9 cellular contexts compared by ENCODE assay signal in genomic region chr1:84770481-84770880, GRCh38.
"Had no signal": no experiment of that assay in that cellular context is flagged by ENCODE, and none has a peak within 500 bp of the region (broad histone marks: within the 10 kb centered on the region; RNA-seq: fewer than 3 reads in every experiment).

No MANE protein-coding gene starts in this region.

- H3K27ac ChIP-seq: GM23248 had no signal

- H3K4me3 ChIP-seq: GM23248, GM23338, HAP-1 had no signal

- H3K9ac ChIP-seq: GM23248 had no signal

- H3K4me2 ChIP-seq: GM23338 had no signal

- DNase-seq: GM23248, GOT3, H7, H9, HCEC 1CT, HFFc6 had no signal

- H3K4me1 ChIP-seq: HAP-1 had no signal

- H3K36me3 ChIP-seq: HAP-1 had no signal

- ATAC-seq: GM23338, HCT116 had no signal

- H2AFZ ChIP-seq: GM23248 had no signal

- H3K9me3 ChIP-seq: HAP-1 had no signal
